ENCODE assay signal across 10 cellular contexts in the genomic region with DNA sequence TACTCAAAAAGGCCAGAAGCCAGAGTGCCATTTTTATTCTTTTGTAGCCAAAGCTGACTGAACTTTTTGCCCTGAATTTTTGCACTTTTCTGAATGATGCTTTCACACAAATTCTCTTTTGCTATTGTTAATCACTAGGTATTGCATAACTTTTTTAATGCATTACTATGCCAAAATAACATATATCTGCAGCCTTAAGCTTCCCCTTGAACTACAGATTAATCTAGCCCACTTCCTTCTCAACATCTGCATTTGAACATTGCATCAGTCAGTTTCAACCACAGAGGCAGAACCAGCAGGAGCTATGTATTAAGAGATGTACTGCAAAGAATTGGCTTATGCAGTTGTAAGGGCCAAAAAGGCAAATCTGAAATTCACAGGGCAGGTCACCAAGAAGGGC.
DNase-seq lines count a peak whose midpoint lies in the region; ATAC-seq, FAIRE-seq and TF ChIP-seq lines count a peak whose summit lies in the region.
"Had no signal": no experiment of that assay in that cellular context is flagged by ENCODE, and none has a peak within 500 bp of the region (broad histone marks: within the 10 kb centered on the region; RNA-seq: fewer than 3 reads in every experiment).

No MANE protein-coding gene starts in this region.

- no peaks in the 10 kb centered on the region for H3K27me3 Mint-ChIP-seq in activated CD8-positive, alpha-beta T cell treated with anti-CD3 and anti-CD28 coated beads, Interleukin-2, amount 10 ng/mL, durations not matched to agents 7 days and 5 days (ENCODE audit: low read depth)
- peaks cover 0 to 2% (median 2%) of the 10 kb centered on the region in 3 donors for H3K27me3 Mint-ChIP-seq in CD14-positive monocyte (ENCODE audit: low read depth in 3 of 3)

- no peak overlapping the region for H3K4ac ChIP-seq in IMR-90 (ENCODE audit: low read depth, low read length)

- no TSS peak for BruUV-seq in IMR-90 (replicated peaks; lab: Mats Ljungman, UMichigan)

- in situ Hi-C loops in IMR-90 (cut with MboI; ENCODE audit: low sequenced_read_pairs): no loop called here

- no peaks in the 10 kb centered on the region for H3K9me3 Mint-ChIP-seq in activated CD8-positive, alpha-beta T cell treated with anti-CD3 and anti-CD28 coated beads, Interleukin-2, amount 10 ng/mL, durations not matched to agents 7 days and 5 days (ENCODE audit: insufficient read depth)
- peaks cover 2 to 10% (median 5%) of the 10 kb centered on the region in 7 donors for H3K9me3 Mint-ChIP-seq in CD14-positive monocyte

- no peak overlapping the region for H3K23ac ChIP-seq in IMR-90 (ENCODE audit: low read depth, low read length)

- H3K4me1 Mint-ChIP-seq in activated CD8-positive, alpha-beta T cell treated with anti-CD3 and anti-CD28 coated beads, Interleukin-2, amount 10 ng/mL, durations not matched to agents 7 days and 5 days (ENCODE audit: low read depth): peaks cover 16% of the 10 kb centered on the region
- H3K4me1 Mint-ChIP-seq in CD14-positive monocyte: peaks cover 35% of the 10 kb centered on the region

- H3K4me2 ChIP-seq in IMR-90 (ENCODE audit: low read depth, low read length): no peak overlapping the region

- H3K79me1 ChIP-seq in IMR-90 (ENCODE audit: low read depth in 1 of 2, low read length in 2 of 2): no peaks in the 10 kb centered on the region

- H4K20me1 ChIP-seq in IMR-90 (ENCODE audit: insufficient read depth, low read length): no peaks in the 10 kb centered on the region

- H2AK9ac ChIP-seq in IMR-90 (replicated peaks; ENCODE audit: low read depth, low read length, poor library complexity): no peak overlapping the region

- H4K8ac ChIP-seq in IMR-90 (ENCODE audit: low read depth in 2 of 2, low read length in 2 of 2): no peak overlapping the region

- intact Hi-C loops in IMR-90 (cut with micrococcal nuclease): no loop called here
- intact Hi-C loops in CD14-positive monocyte (cut with micrococcal nuclease): no loop called here
- intact Hi-C loops in aorta (cut with DNase I): no loop called here

- H4K91ac ChIP-seq in IMR-90 (ENCODE audit: insufficient read depth, low read depth, low read length): no peak overlapping the region

- H3K27ac ChIP-seq in IMR-90 (ENCODE audit: insufficient read depth, low read length): no peak overlapping the region
- H3K27ac ChIP-seq in aorta (ENCODE audit: low read depth in 1 of 2, low read length in 2 of 2): no peak overlapping the region
- H3K27ac ChIP-seq: C4-2B had no signal

- H2BK120ac ChIP-seq in IMR-90 (ENCODE audit: low read depth, low read length): no peak overlapping the region

- POLR2A ChIA-PET in IMR-90 (lab: Charles Lee; ENCODE audit: unreplicated experiment): no interaction called here
- POLR2A ChIA-PET in activated CD8-positive, alpha-beta T cell treated with anti-CD3 and anti-CD28 coated beads, Interleukin-2, amount 10 ng/mL, durations not matched to agents 7 days and 5 days (lab: Charles Lee): no interaction called here

- H2AFZ ChIP-seq in IMR-90 (replicated peaks; ENCODE audit: low read length, poor library complexity): no peak overlapping the region

- H3K18ac ChIP-seq in IMR-90 (ENCODE audit: low read depth, low read length): no peak overlapping the region

- H3K9ac ChIP-seq in IMR-90 (ENCODE audit: low read depth, low read length): no peak overlapping the region

- H3K4me3 Mint-ChIP-seq in activated CD8-positive, alpha-beta T cell treated with anti-CD3 and anti-CD28 coated beads, Interleukin-2, amount 10 ng/mL, durations not matched to agents 7 days and 5 days: no peak overlapping the region
- peak overlapping the region in 1 of 2 donors; percentile 14 for H3K4me3 Mint-ChIP-seq in CD14-positive monocyte

- no peak overlapping the region for H4K5ac ChIP-seq in IMR-90 (ENCODE audit: low read depth, low read length)

- CTCF ChIA-PET in IMR-90 (lab: Yijun Ruan, JAX): no interaction called here
- CTCF ChIA-PET in activated CD8-positive, alpha-beta T cell treated with anti-CD3 and anti-CD28 coated beads, Interleukin-2, amount 10 ng/mL, durations not matched to agents 7 days and 5 days (lab: Charles Lee): no interaction called here

- no peak for TF ChIP-seq POLR2A in IMR-90 (IDR thresholded peaks at IDR 0.05; ENCODE audit: low read depth, low read length)

- H3K27ac Mint-ChIP-seq in activated CD8-positive, alpha-beta T cell treated with anti-CD3 and anti-CD28 coated beads, Interleukin-2, amount 10 ng/mL, durations not matched to agents 7 days and 5 days: peak overlapping the region; percentile 48
- peak overlapping the region in 2 of 7 donors; percentile 27 to 81 for H3K27ac Mint-ChIP-seq in CD14-positive monocyte

- H2BK5ac ChIP-seq in IMR-90 (ENCODE audit: low read depth, low read length, poor library complexity, severe bottlenecking): no peak overlapping the region

- no peak overlapping the region for H2BK15ac ChIP-seq in IMR-90 (ENCODE audit: low read depth, low read length)

- dilution Hi-C loops in IMR-90 (cut with HindIII; ENCODE audit: low sequenced_read_pairs, unreplicated experiment): no loop called here

- no peak overlapping the region for H3K56ac ChIP-seq in IMR-90 (ENCODE audit: extremely low read depth, insufficient read depth, low read length)

- H2AK5ac ChIP-seq in IMR-90 (ENCODE audit: low read depth, low read length): no peak overlapping the region

- no peaks in the 10 kb centered on the region for H3K36me3 Mint-ChIP-seq in activated CD8-positive, alpha-beta T cell treated with anti-CD3 and anti-CD28 coated beads, Interleukin-2, amount 10 ng/mL, durations not matched to agents 7 days and 5 days (ENCODE audit: low read depth)
- H3K36me3 Mint-ChIP-seq in CD14-positive monocyte: no peaks in the 10 kb centered on the region

- TF ChIP-seq CTCF in IMR-90 (conservative IDR thresholded peaks at IDR 0.05; ENCODE audit: low read depth, low read length): no peak
- no peak for TF ChIP-seq CTCF in CD14-positive monocyte (IDR thresholded peaks at IDR 0.05)

- H3K4me1 ChIP-seq in IMR-90 (ENCODE audit: control insufficient read depth, insufficient read depth, low read length) (no peaks in the 10 kb centered on the region), aorta (ENCODE audit: control insufficient read depth in 1 of 2, insufficient read depth in 2 of 2, low read length in 2 of 2) (no peaks in the 10 kb centered on the region)

- no peaks in the 10 kb centered on the region for H3K36me3 ChIP-seq in IMR-90 (ENCODE audit: control insufficient read depth, insufficient read depth, low read length)
- H3K36me3 ChIP-seq in aorta (ENCODE audit: control insufficient read depth in 1 of 2, insufficient read depth in 2 of 2, low read length in 1 of 2): no peaks in the 10 kb centered on the region

- no peaks in the 10 kb centered on the region for H3K27me3 ChIP-seq in IMR-90 (ENCODE audit: control insufficient read depth, insufficient read depth, low read length)
- H3K27me3 ChIP-seq in aorta (ENCODE audit: control insufficient read depth in 1 of 2, insufficient read depth in 2 of 2, low read length in 1 of 2): no peaks in the 10 kb centered on the region

- ATAC-seq in GM21825 (IDR thresholded peaks at IDR 0.05; ENCODE audit: unreplicated experiment) (peak; percentile 56), IMR-90 (ENCODE audit: low read depth) (no peak), aorta (ENCODE audit: low FRiP score) (no peak)
- ATAC-seq in activated CD8-positive, alpha-beta T cell treated with anti-CD3 and anti-CD28 coated beads, Interleukin-2, amount 10 ng/mL, durations not matched to agents 7 days and 5 days: no peak

- peak; percentile 47 for FAIRE-seq in GM18507 (lab: Jason Lieb, UNC)

- DNase-seq in GM18507 (ENCODE audit: extremely low spot score, insufficient read length, low read depth): no peak
- no peak for DNase-seq in IMR-90
- DNase-seq in activated CD8-positive, alpha-beta T cell treated with anti-CD3 and anti-CD28 coated beads, Interleukin-2, amount 10 ng/mL, durations not matched to agents 7 days and 5 days: peak; percentile 22
- DNase-seq in CD14-positive monocyte (ENCODE audit: low spot score): no peak
- no peak for DNase-seq in HuH-7 (ENCODE audit: low spot score)
- DNase-seq in aorta: no peak
- no peak for DNase-seq in iPS-NIHi7 (ENCODE audit: extremely low spot score)
- DNase-seq: NCI-H524 treated with DMSO at 0.1 percent for 48 hours had no signal

- H3K9me3 ChIP-seq in IMR-90 (ENCODE audit: control insufficient read depth, insufficient read depth, low read length) (no peaks in the 10 kb centered on the region), aorta (ENCODE audit: control insufficient read depth, low read length) (peaks cover 4% of the 10 kb centered on the region)

- no peak overlapping the region for H2BK20ac ChIP-seq in IMR-90 (ENCODE audit: low read depth, low read length)

- H3K14ac ChIP-seq in IMR-90 (replicated peaks; ENCODE audit: low read depth, low read length): no peak overlapping the region

- TF ChIP-seq RAD21 in IMR-90 (IDR thresholded peaks at IDR 0.05; ENCODE audit: low read length): no peak

- no peaks in the 10 kb centered on the region for H3K9me1 ChIP-seq in IMR-90 (ENCODE audit: insufficient read depth, low read length)

- H3K4me3 ChIP-seq in IMR-90 (ENCODE audit: insufficient read depth, low read depth, low read length) (no peak overlapping the region), aorta (ENCODE audit: low read length in 2 of 2) (no peak overlapping the region)

TF ChIP-seq in IMR-90, 13 proteins besides CTCF, POLR2A, EP300 and RAD21:
- TF ChIP-seq, protein P1, sequence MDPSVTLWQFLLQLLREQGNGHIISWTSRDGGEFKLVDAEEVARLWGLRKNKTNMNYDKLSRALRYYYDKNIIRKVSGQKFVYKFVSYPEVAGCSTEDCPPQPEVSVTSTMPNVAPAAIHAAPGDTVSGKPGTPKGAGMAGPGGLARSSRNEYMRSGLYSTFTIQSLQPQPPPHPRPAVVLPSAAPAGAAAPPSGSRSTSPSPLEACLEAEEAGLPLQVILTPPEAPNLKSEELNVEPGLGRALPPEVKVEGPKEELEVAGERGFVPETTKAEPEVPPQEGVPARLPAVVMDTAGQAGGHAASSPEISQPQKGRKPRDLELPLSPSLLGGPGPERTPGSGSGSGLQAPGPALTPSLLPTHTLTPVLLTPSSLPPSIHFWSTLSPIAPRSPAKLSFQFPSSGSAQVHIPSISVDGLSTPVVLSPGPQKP (IDR thresholded peaks at IDR 0.05; ENCODE audit: borderline replicate concordance, low read depth, low read length): no peak
- TF ChIP-seq CEBPB (IDR thresholded peaks at IDR 0.05; ENCODE audit: low read depth, low read length): peak; percentile 30; the same call in 1 of the 2 replicates
